Comparison of ENCODE assay signal across 28 cellular contexts in the genomic region with DNA sequence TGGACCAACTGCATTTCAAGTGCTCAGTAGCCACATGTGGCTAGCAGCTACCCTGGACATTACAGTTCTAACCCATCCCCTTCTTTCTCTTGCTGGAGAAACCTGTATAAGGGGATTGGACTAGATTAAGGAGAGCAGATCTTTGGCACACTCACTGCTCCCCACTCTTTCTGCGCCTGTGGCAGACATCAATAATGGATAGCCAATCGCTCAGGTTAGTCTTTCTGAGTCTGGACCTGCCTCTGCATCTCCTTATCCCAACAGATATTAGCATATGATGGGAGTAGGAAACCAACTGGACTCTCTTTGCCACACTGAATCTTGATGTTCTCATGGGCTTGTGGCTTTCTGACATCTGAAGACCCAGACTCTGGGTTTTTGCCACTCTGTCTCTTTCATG.
"Had no signal": no experiment of that assay in that cellular context is flagged by ENCODE, and none has a peak within 500 bp of the region (broad histone marks: within the 10 kb centered on the region; RNA-seq: fewer than 3 reads in every experiment).

No MANE protein-coding gene starts in this region.

- H3K27me3 Mint-ChIP-seq: natural killer cell treated with Interleukin-12 subunit alpha and Interleukin-12 subunit beta and Interleukin-15 and Interleukin-18, amount 100 ng/mL, for 72 hours; stimulated activated naive B cell treated with anti-CD40 and anti-IgM and Interleukin-4, amounts not matched to agents 10 μg/mL and 1 μg/mL and 100 μg/mL, for 72 hours; stimulated activated naive CD8-positive, alpha-beta T cell treated with anti-CD3 and anti-CD28 coated beads, Interleukin-15, Interleukin-2, amounts not matched to agents 100 ng/mL and 50 ng/mL, for 24 hours had no signal

- H3K4me3 ChIP-seq: ovary, psoas muscle, right lobe of liver, sigmoid colon, stomach, thoracic aorta, thyroid gland, tibial nerve, upper lobe of left lung, vagina had no signal

- H3K4me3 Mint-ChIP-seq: natural killer cell treated with Interleukin-12 subunit alpha and Interleukin-12 subunit beta and Interleukin-15 and Interleukin-18, amount 100 ng/mL, for 72 hours; nephron progenitor cell; neural crest cell; stimulated activated effector memory CD8-positive, alpha-beta T cell treated with anti-CD3 and anti-CD28 coated beads, Interleukin-12 subunit alpha, Interleukin-12 subunit beta, amount 100 ng/mL, for 72 hours; stimulated activated naive B cell treated with anti-CD40 and anti-IgM and Interleukin-4, amounts not matched to agents 10 μg/mL and 1 μg/mL and 100 μg/mL, for 72 hours; stimulated activated naive CD8-positive, alpha-beta T cell treated with anti-CD3 and anti-CD28 coated beads, Interleukin-15, Interleukin-2, amounts not matched to agents 100 ng/mL and 50 ng/mL, for 24 hours had no signal

- H3K27ac ChIP-seq: neutrophil, ovary, parathyroid adenoma, psoas muscle, right lobe of liver, sigmoid colon, stomach, thoracic aorta, thyroid gland, tibial nerve, upper lobe of left lung, vagina had no signal

- H3K36me3 ChIP-seq: neutrophil, ovary, right lobe of liver, sigmoid colon, stomach, thoracic aorta, thyroid gland, tibial nerve, upper lobe of left lung, vagina had no signal

- H3K9ac ChIP-seq: parathyroid adenoma had no signal

- H3K9me3 Mint-ChIP-seq: natural killer cell treated with Interleukin-12 subunit alpha and Interleukin-12 subunit beta and Interleukin-15 and Interleukin-18, amount 100 ng/mL, for 72 hours; neural crest cell; stimulated activated effector memory CD8-positive, alpha-beta T cell treated with anti-CD3 and anti-CD28 coated beads, Interleukin-12 subunit alpha, Interleukin-12 subunit beta, amount 100 ng/mL, for 72 hours; stimulated activated naive CD8-positive, alpha-beta T cell treated with anti-CD3 and anti-CD28 coated beads, Interleukin-15, Interleukin-2, amounts not matched to agents 100 ng/mL and 50 ng/mL, for 24 hours had no signal

- H3K9me3 ChIP-seq: neutrophil, ovary, psoas muscle, right lobe of liver, sigmoid colon, stomach, thoracic aorta, thyroid gland, upper lobe of left lung, vagina had no signal

- H3K27me3 ChIP-seq: neutrophil, ovary, right lobe of liver, stomach, thyroid gland, tibial nerve, upper lobe of left lung, vagina had no signal

- H3K36me3 Mint-ChIP-seq: natural killer cell treated with Interleukin-12 subunit alpha and Interleukin-12 subunit beta and Interleukin-15 and Interleukin-18, amount 100 ng/mL, for 72 hours; stimulated activated effector memory CD8-positive, alpha-beta T cell treated with anti-CD3 and anti-CD28 coated beads, Interleukin-12 subunit alpha, Interleukin-12 subunit beta, amount 100 ng/mL, for 72 hours; stimulated activated naive B cell treated with anti-CD40 and anti-IgM and Interleukin-4, amounts not matched to agents 10 μg/mL and 1 μg/mL and 100 μg/mL, for 72 hours had no signal

- DNase-seq: nephron progenitor cell; nucleus accumbens; ovary; psoas muscle; right cardiac atrium; right lobe of liver; sigmoid colon; small intestine; stimulated activated CD4-positive, alpha-beta T cell treated with anti-CD3 and anti-CD28 coated beads, Interleukin-15, amount 100 ng/mL, for 24 hours; stimulated activated CD4-positive, alpha-beta T cell treated with anti-CD3 and anti-CD28 coated beads, Interleukin-2, amount 100 ng/mL, for 24 hours; stimulated activated CD4-positive, alpha-beta T cell treated with anti-CD3 and anti-CD28 coated beads, Interleukin-2, amount 100 ng/mL, for 48 hours; stimulated activated CD4-positive, alpha-beta T cell treated with anti-CD3 and anti-CD28 coated beads, Interleukin-4, amount 100 ng/mL, for 24 hours; stimulated activated naive B cell treated with anti-CD40 and anti-IgM and Interleukin-4, amounts not matched to agents 10 μg/mL and 1 μg/mL and 100 μg/mL, for 72 hours; stimulated activated naive CD4-positive, alpha-beta T cell treated with Interleukin-2 at 50 U/mL for 16 hours; stomach; thyroid gland; trophoblast cell; upper lobe of left lung had no signal

- H3K4me1 ChIP-seq: parathyroid adenoma, psoas muscle, right lobe of liver, sigmoid colon, stomach, thyroid gland, tibial nerve, upper lobe of left lung, vagina had no signal

- H3K4me1 Mint-ChIP-seq: stimulated activated effector memory CD8-positive, alpha-beta T cell treated with anti-CD3 and anti-CD28 coated beads, Interleukin-12 subunit alpha, Interleukin-12 subunit beta, amount 100 ng/mL, for 72 hours; stimulated activated naive B cell treated with anti-CD40 and anti-IgM and Interleukin-4, amounts not matched to agents 10 μg/mL and 1 μg/mL and 100 μg/mL, for 72 hours had no signal

- H3K27ac Mint-ChIP-seq: natural killer cell treated with Interleukin-12 subunit alpha and Interleukin-12 subunit beta and Interleukin-15 and Interleukin-18, amount 100 ng/mL, for 72 hours; nephron progenitor cell; progenitor cell of endocrine pancreas; stimulated activated effector memory CD8-positive, alpha-beta T cell treated with anti-CD3 and anti-CD28 coated beads, Interleukin-12 subunit alpha, Interleukin-12 subunit beta, amount 100 ng/mL, for 72 hours; stimulated activated naive B cell treated with anti-CD40 and anti-IgM and Interleukin-4, amounts not matched to agents 10 μg/mL and 1 μg/mL and 100 μg/mL, for 72 hours; stimulated activated naive CD8-positive, alpha-beta T cell treated with anti-CD3 and anti-CD28 coated beads, Interleukin-15, Interleukin-2, amounts not matched to agents 100 ng/mL and 50 ng/mL, for 24 hours had no signal
